8 cellular contexts compared by ENCODE assay signal in the genomic region with DNA sequence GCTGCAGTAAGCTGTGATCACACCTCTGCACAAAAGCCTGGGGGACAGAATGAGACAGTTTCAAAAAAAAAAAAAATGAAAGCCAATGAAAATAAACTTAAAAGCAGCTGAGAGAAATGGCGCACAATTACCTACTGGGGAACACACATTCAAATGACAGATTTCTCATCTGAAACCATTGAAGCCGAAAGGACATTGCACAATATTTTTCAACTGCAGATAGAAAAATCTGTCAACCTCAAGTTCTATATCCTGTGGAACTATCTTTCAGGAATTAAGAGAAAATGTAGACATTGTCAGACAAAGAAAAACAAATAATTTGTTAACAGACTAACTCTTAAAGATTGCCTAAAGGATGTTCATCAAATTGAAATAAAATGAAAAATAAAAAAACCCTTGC.
"Had no signal": no experiment of that assay in that cellular context is flagged by ENCODE, and none has a peak within 500 bp of the region (broad histone marks: within the 10 kb centered on the region; RNA-seq: fewer than 3 reads in every experiment).

No MANE protein-coding gene starts in this region.

- DNase-seq: GDM1, GF-D8 had no signal

- H3K4me3 ChIP-seq: GM12878 had no signal

- ATAC-seq: GM12878 had no signal

- FAIRE-seq: G401.6, GM12878, GM12891, GM12892, GM18507, GM19239 had no signal
